ENCODE assay signal across 1 cellular context in the genomic region with DNA sequence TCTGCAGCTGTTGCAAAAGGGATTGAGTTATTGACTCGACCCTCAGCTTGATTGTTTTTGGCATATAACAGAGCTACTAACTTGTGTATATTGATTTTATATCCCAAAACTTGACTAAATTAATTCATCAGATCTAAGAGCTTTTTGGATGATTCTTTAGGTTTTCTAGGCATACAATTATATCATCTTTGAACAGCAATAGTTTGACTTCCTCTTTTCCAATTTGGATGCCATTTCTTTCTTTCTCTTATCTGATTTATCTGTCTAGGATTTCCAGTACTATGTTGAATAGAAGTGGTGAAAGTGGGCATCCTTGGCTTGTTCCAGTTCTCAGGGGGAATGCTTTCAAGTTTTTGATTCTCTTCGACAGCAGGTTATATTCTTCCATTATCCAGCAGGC.
TF ChIP-seq lines count a peak whose summit lies in the region.

No MANE protein-coding gene starts in this region.

TF ChIP-seq in K562, 482 proteins besides CTCF, POLR2A, EP300 and RAD21 (continued from another document):
- no peak for TF ChIP-seq BRD9 (IDR thresholded peaks at IDR 0.05; ENCODE audit: low read depth, partially characterized antibody)
